Comparison of ENCODE assay signal across 27 cellular contexts in genomic region chr10:15705298-15705697, GRCh38. TPM values are rescaled to one million over a fixed set of nuclear protein-coding genes. Genes with fewer than 3 reads are reported as not detected.
"Had no signal": no experiment of that assay in that cellular context is flagged by ENCODE, and none has a peak within 500 bp of the region (broad histone marks: within the 10 kb centered on the region; RNA-seq: fewer than 3 reads in every experiment).

No MANE protein-coding gene starts in this region.

- H2AFZ ChIP-seq: neural progenitor cell, parathyroid adenoma had no signal

- H3K9me3 Mint-ChIP-seq: natural killer cell; nephron; neural progenitor cell; stimulated activated effector memory CD8-positive, alpha-beta T cell treated with anti-CD3 and anti-CD28 coated beads, Interleukin-12 subunit alpha, Interleukin-12 subunit beta, amount 100 ng/mL, for 72 hours; stimulated activated naive CD8-positive, alpha-beta T cell treated with anti-CD3 and anti-CD28 coated beads, Interleukin-15, Interleukin-2, amounts not matched to agents 100 ng/mL and 50 ng/mL, for 24 hours; type B pancreatic cell had no signal

- H3K9me3 ChIP-seq: ovary, psoas muscle, right lobe of liver, sigmoid colon, stomach, tibial artery, transverse colon, upper lobe of right lung, uterus had no signal

- H3K27ac Mint-ChIP-seq: natural killer cell; nephron; neural progenitor cell; progenitor cell of endocrine pancreas; stimulated activated effector memory CD8-positive, alpha-beta T cell treated with anti-CD3 and anti-CD28 coated beads, Interleukin-12 subunit alpha, Interleukin-12 subunit beta, amount 100 ng/mL, for 72 hours; stimulated activated naive B cell treated with anti-CD40 and anti-IgM and Interleukin-4, amounts not matched to agents 10 μg/mL and 1 μg/mL and 100 μg/mL, for 72 hours; stimulated activated naive CD8-positive, alpha-beta T cell treated with anti-CD3 and anti-CD28 coated beads, Interleukin-15, Interleukin-2, amounts not matched to agents 100 ng/mL and 50 ng/mL, for 24 hours; type B pancreatic cell had no signal

- H3K4me3 ChIP-seq: neural progenitor cell, ovary, psoas muscle, right lobe of liver, sigmoid colon, stomach, tibial artery, transverse colon, upper lobe of right lung, uterus had no signal

- H3K4me3 Mint-ChIP-seq: natural killer cell; nephron; neural progenitor cell; stimulated activated effector memory CD8-positive, alpha-beta T cell treated with anti-CD3 and anti-CD28 coated beads, Interleukin-12 subunit alpha, Interleukin-12 subunit beta, amount 100 ng/mL, for 72 hours; stimulated activated naive B cell treated with anti-CD40 and anti-IgM and Interleukin-4, amounts not matched to agents 10 μg/mL and 1 μg/mL and 100 μg/mL, for 72 hours; stimulated activated naive CD8-positive, alpha-beta T cell treated with anti-CD3 and anti-CD28 coated beads, Interleukin-15, Interleukin-2, amounts not matched to agents 100 ng/mL and 50 ng/mL, for 24 hours; type B pancreatic cell had no signal

- H3K27me3 ChIP-seq: ovary, right lobe of liver, sigmoid colon, stomach, tibial artery, transverse colon, upper lobe of right lung, uterus had no signal

- DNase-seq: natural killer cell; occipital lobe; ovary; posterior cingulate gyrus; psoas muscle; right cardiac atrium; right lobe of liver; sigmoid colon; small intestine; stimulated activated CD4-positive, alpha-beta T cell treated with anti-CD3 and anti-CD28 coated beads, Interleukin-15, amount 100 ng/mL, for 24 hours; stimulated activated CD4-positive, alpha-beta T cell treated with anti-CD3 and anti-CD28 coated beads, Interleukin-2, amount 100 ng/mL, for 24 hours; stimulated activated CD4-positive, alpha-beta T cell treated with anti-CD3 and anti-CD28 coated beads, Interleukin-2, amount 100 ng/mL, for 48 hours; stimulated activated CD4-positive, alpha-beta T cell treated with anti-CD3 and anti-CD28 coated beads, Interleukin-4, amount 100 ng/mL, for 24 hours; stimulated activated naive B cell treated with anti-CD40 and anti-IgM and Interleukin-4, amounts not matched to agents 10 μg/mL and 1 μg/mL and 100 μg/mL, for 72 hours; stimulated activated naive CD4-positive, alpha-beta T cell treated with Interleukin-2 at 50 U/mL for 16 hours; stomach; tibial artery; transverse colon; upper lobe of right lung; uterus had no signal

- FAIRE-seq: small intestine had no signal

- H3K4me2 ChIP-seq: neural progenitor cell had no signal

- H3K4me1 ChIP-seq: neural progenitor cell, psoas muscle, right lobe of liver, sigmoid colon, stomach, transverse colon, uterus had no signal

- H3K4me1 Mint-ChIP-seq: natural killer cell; nephron; neural progenitor cell; stimulated activated effector memory CD8-positive, alpha-beta T cell treated with anti-CD3 and anti-CD28 coated beads, Interleukin-12 subunit alpha, Interleukin-12 subunit beta, amount 100 ng/mL, for 72 hours; stimulated activated naive B cell treated with anti-CD40 and anti-IgM and Interleukin-4, amounts not matched to agents 10 μg/mL and 1 μg/mL and 100 μg/mL, for 72 hours had no signal

- H3K36me3 Mint-ChIP-seq: natural killer cell; neural progenitor cell; stimulated activated effector memory CD8-positive, alpha-beta T cell treated with anti-CD3 and anti-CD28 coated beads, Interleukin-12 subunit alpha, Interleukin-12 subunit beta, amount 100 ng/mL, for 72 hours; stimulated activated naive B cell treated with anti-CD40 and anti-IgM and Interleukin-4, amounts not matched to agents 10 μg/mL and 1 μg/mL and 100 μg/mL, for 72 hours; type B pancreatic cell had no signal

- H3K36me3 ChIP-seq: neural progenitor cell, ovary, right lobe of liver, sigmoid colon, stomach, transverse colon, upper lobe of right lung, uterus had no signal

- H3K9ac ChIP-seq: neural progenitor cell, parathyroid adenoma had no signal

- H3K79me2 ChIP-seq: parathyroid adenoma had no signal

- ATAC-seq: natural killer cell; psoas muscle; right cardiac atrium; right lobe of liver; stimulated activated effector memory CD8-positive, alpha-beta T cell treated with anti-CD3 and anti-CD28 coated beads, Interleukin-12 subunit alpha, Interleukin-12 subunit beta, amount 100 ng/mL, for 72 hours; stimulated activated naive B cell treated with anti-CD40 and anti-IgM and Interleukin-4, amounts not matched to agents 10 μg/mL and 1 μg/mL and 100 μg/mL, for 72 hours; upper lobe of right lung had no signal

- H3K27ac ChIP-seq: neural progenitor cell, ovary, parathyroid adenoma, psoas muscle, right lobe of liver, sigmoid colon, stomach, transverse colon, upper lobe of right lung, uterus had no signal

RNA-seq across cellular contexts. Expression of gene ITGA8, which starts 14.4 kb away (rescaled TPM):
- total RNA-seq: natural killer cell, progenitor cell of endocrine pancreas had no signal
